ENCODE assay signal across 12 cellular contexts in genomic region chr11:35622070-35622469, GRCh38. TPM values are rescaled to one million over a fixed set of nuclear protein-coding genes. Genes with fewer than 3 reads are reported as not detected.
DNase-seq lines count a peak whose midpoint lies in the region; ATAC-seq and TF ChIP-seq lines count a peak whose summit lies in the region.
"Had no signal": no experiment of that assay in that cellular context is flagged by ENCODE, and none has a peak within 500 bp of the region (broad histone marks: within the 10 kb centered on the region; RNA-seq: fewer than 3 reads in every experiment).

No MANE protein-coding gene starts in this region.

- no peak for ATAC-seq in HG03280 (IDR thresholded peaks at IDR 0.05; ENCODE audit: unreplicated experiment)

- WGBS in liver: 76% methylated on average over 3 of the region's 3 CpGs

- peak; percentile 75 for DNase-seq in AG20443 (ENCODE audit: low spot score)
- DNase-seq in LHCN-M2 (ENCODE audit: low read depth): peak; percentile 66
- peak; percentile 86 to 92 for DNase-seq in cardiac fibroblast (ENCODE audit: low read depth in 2 of 2)
- no peak for DNase-seq in uterus
- no peak for DNase-seq in germinal center (ENCODE audit: low spot score)
- DNase-seq in C1 segment of cervical spinal cord (lab: John Stamatoyannopoulos, UW): no peak
- DNase-seq: CD8-positive, alpha-beta memory T cell; left ventricle myocardium inferior; T-helper 1 cell had no signal

- no peak for TF ChIP-seq POLR2A in uterus (IDR thresholded peaks at IDR 0.05)

- peak in 1 of 2 donors; percentile 28 for TF ChIP-seq RAD21 in liver (IDR thresholded peaks at IDR 0.05)

- no peak for TF ChIP-seq CTCF in cardiac fibroblast (IDR thresholded peaks at IDR 0.05; ENCODE audit: low read depth, low read length)
- no peak for TF ChIP-seq CTCF in liver (IDR thresholded peaks at IDR 0.05; ENCODE audit: low read depth, low read length, missing input control)
- TF ChIP-seq CTCF in uterus (IDR thresholded peaks at IDR 0.05): no peak

- H3K27ac ChIP-seq in liver (ENCODE audit: low read depth in 1 of 2, low read length in 2 of 2) (no peak overlapping the region), uterus (no peak overlapping the region)
- H3K27ac ChIP-seq: left ventricle myocardium inferior had no signal

- H3K27me3 ChIP-seq in liver (ENCODE audit: control insufficient read depth in 4 of 4, insufficient read depth in 4 of 4, low read length in 3 of 4) (peaks cover 0 to 3% (median 0%) of the 10 kb centered on the region in 4 donors), uterus (no peaks in the 10 kb centered on the region)

- H3K36me3 ChIP-seq in liver (ENCODE audit: control insufficient read depth in 4 of 4, insufficient read depth in 3 of 4, low read depth in 1 of 4, low read length in 3 of 4) (no peaks in the 10 kb centered on the region), uterus (no peaks in the 10 kb centered on the region)
- H3K36me3 ChIP-seq: left ventricle myocardium inferior had no signal

- H3K9me3 ChIP-seq in liver (ENCODE audit: control insufficient read depth in 4 of 4, low read length in 3 of 4): no peaks in the 10 kb centered on the region
- H3K9me3 ChIP-seq in uterus: no peaks in the 10 kb centered on the region
- H3K9me3 ChIP-seq: left ventricle myocardium inferior had no signal

- H3K4me3 ChIP-seq in cardiac fibroblast (replicated peaks in 1 of 2; ENCODE audit: low read depth in 2 of 2, low read length in 2 of 2) (no peak overlapping the region), liver (ENCODE audit: low read depth in 1 of 3, low read length in 3 of 3) (no peak overlapping the region), uterus (no peak overlapping the region)
- H3K4me3 ChIP-seq: left ventricle myocardium inferior, skin epidermis had no signal

- no peak overlapping the region for H3K9ac ChIP-seq in liver (ENCODE audit: low read depth in 1 of 2, low read length in 2 of 2)

- peaks cover 11 to 27% (median 21%) of the 10 kb centered on the region in 4 donors for H3K4me1 ChIP-seq in liver (ENCODE audit: control insufficient read depth in 4 of 4, insufficient read depth in 4 of 4, low read length in 3 of 4)
- no peaks in the 10 kb centered on the region for H3K4me1 ChIP-seq in uterus

- intact Hi-C loops in uterus (cut with DNase I; ENCODE audit: low total_unique reads): no loop called here

TF ChIP-seq in liver, 16 proteins besides CTCF, POLR2A, EP300 and RAD21:
- TF ChIP-seq SP1 (IDR thresholded peaks at IDR 0.05): no peak
- peak; percentile 85 for TF ChIP-seq REST (IDR thresholded peaks at IDR 0.05)
TF ChIP-seq in liver: peak in this region for 1.

RNA-seq across cellular contexts. Expression of gene FJX1, which starts 3.8 kb away (rescaled TPM):
- 52.2 and 73.8 TPM in 2 replicates for total RNA-seq in LHCN-M2 (2014; rRNA removed)
- 32.8 TPM for polyA plus RNA-seq in LHCN-M2 (2012)
- 1 to 10 TPM; 1.2 to 3.0 TPM for total RNA-seq in liver
- polyA plus RNA-seq in liver: 1 to 10 TPM in 1 of 2 donors, under 1 TPM in 1; 0.46 to 1.1 TPM
- 10 to 100 TPM in 1 of 4 donors, 1 to 10 TPM in 3; 2.1 to 48.5 (median 5.6) TPM for total RNA-seq in uterus
- polyA plus RNA-seq: CD8-positive, alpha-beta memory T cell had no signal

RNA-seq across cellular contexts. Expression of gene TRIM44, which starts 40.5 kb away (rescaled TPM):
- total RNA-seq in LHCN-M2 (2014; rRNA removed) (23.2 and 35.9 TPM in 2 replicates), liver (10 to 100 TPM in 1 of 2 donors, 1 to 10 TPM in 1; 3.7 to 15.1 TPM), uterus (10 to 100 TPM; 16.1 to 65.3 (median 40.4) TPM)
- polyA plus RNA-seq in LHCN-M2 (2012): 32.2 TPM
- polyA plus RNA-seq in liver: 10 to 100 TPM; 10.2 to 10.7 TPM

Comparison
In these comparisons a context has a peak if more than half of its experiments do, and no peak if none do; other contexts are left out.
1. DNase-seq: peak in AG20443 (single experiment), LHCN-M2 (single experiment) and cardiac fibroblast (2 of 2); none in uterus (0 of 2), germinal center (single experiment) and C1 segment of cervical spinal cord (0 of 14).